Comparison of ENCODE assay signal across 8 cellular contexts in genomic region chr6:79630883-79631799, GRCh38. TPM values are rescaled to one million over a fixed set of nuclear protein-coding genes. Genes with fewer than 3 reads are reported as not detected.
DNase-seq lines count a peak whose midpoint lies in the region; ATAC-seq and TF ChIP-seq lines count a peak whose summit lies in the region.

TSS of gene SH3BGRL2 (plus strand) at chr6:79631329. CDS start at chr6:79631462, 133 bp downstream.

- no peak within 1 kb of the TSS for H3K27ac Mint-ChIP-seq in CD8-positive, alpha-beta memory T cell
- no peak within 1 kb of the TSS for H3K27ac Mint-ChIP-seq in IgD-negative memory B cell

- peak within 1 kb of the TSS; percentile 29 to 84 (median 78) for H3K4me3 Mint-ChIP-seq in CD8-positive, alpha-beta memory T cell
- H3K4me3 Mint-ChIP-seq in IgD-negative memory B cell = peak within 1 kb of the TSS in 3 of 4 donors; percentile 78 to 89 (median 84)

- peak within 1 kb of the TSS; percentile 40 for H3K4me3 ChIP-seq in CD8-positive, alpha-beta memory T cell (ENCODE audit: low read length)
- H3K4me3 ChIP-seq in SJSA1 (peak within 1 kb of the TSS; percentile 58), breast epithelium (peak within 1 kb of the TSS; percentile 60 to 78 (median 75)), psoas muscle (peak within 1 kb of the TSS; percentile 88)

- no peaks in the 10 kb centered on the region for H3K36me3 Mint-ChIP-seq in CD8-positive, alpha-beta memory T cell
- no peaks in the 10 kb centered on the region for H3K36me3 Mint-ChIP-seq in IgD-negative memory B cell

- peaks cover 37 to 68% of the 10 kb centered on the region in 2 donors for H3K27me3 Mint-ChIP-seq in CD8-positive, alpha-beta memory T cell
- peaks cover 25% of the 10 kb centered on the region for H3K27me3 Mint-ChIP-seq in IgD-negative memory B cell

- H3K27ac ChIP-seq in CD8-positive, alpha-beta memory T cell (ENCODE audit: low read depth, low read length) = no peak within 1 kb of the TSS
- no peak within 1 kb of the TSS for H3K27ac ChIP-seq in SJSA1
- H3K27ac ChIP-seq in breast epithelium = peak within 1 kb of the TSS; percentile 73 to 88
- H3K27ac ChIP-seq in psoas muscle = peak within 1 kb of the TSS; percentile 43

- no peak for TF ChIP-seq POLR2A in breast epithelium (IDR thresholded peaks at IDR 0.05)

- H3K4me1 ChIP-seq in CD8-positive, alpha-beta memory T cell (ENCODE audit: insufficient read depth, low read length) = peaks cover 8% of the 10 kb centered on the region
- H3K4me1 ChIP-seq in SJSA1 (replicated peaks) (peaks cover 12% of the 10 kb centered on the region), breast epithelium (no peaks in the 10 kb centered on the region), psoas muscle (no peaks in the 10 kb centered on the region)

- peaks cover 23% of the 10 kb centered on the region for H3K27me3 ChIP-seq in CD8-positive, alpha-beta memory T cell (ENCODE audit: insufficient read depth, low read length, poor library complexity, severe bottlenecking)
- peaks cover 27% of the 10 kb centered on the region for H3K27me3 ChIP-seq in SJSA1 (replicated peaks)
- no peaks in the 10 kb centered on the region for H3K27me3 ChIP-seq in breast epithelium
- H3K27me3 ChIP-seq in psoas muscle (ENCODE audit: insufficient read depth in 3 of 3, low read length in 2 of 3) = no peaks in the 10 kb centered on the region

- TF ChIP-seq CTCF in breast epithelium (IDR thresholded peaks at IDR 0.05) (no peak), psoas muscle (IDR thresholded peaks at IDR 0.05) (no peak)

- CTCF ChIA-PET in CD8-positive, alpha-beta memory T cell (lab: Charles Lee) = no interaction called here

- H3K9me3 ChIP-seq in CD8-positive, alpha-beta memory T cell (ENCODE audit: low read length) = no peaks in the 10 kb centered on the region
- H3K9me3 ChIP-seq in SJSA1 (replicated peaks) = no peaks in the 10 kb centered on the region; the same call in 1 of the 2 replicates
- H3K9me3 ChIP-seq in breast epithelium = no peaks in the 10 kb centered on the region
- peaks cover 3% of the 10 kb centered on the region for H3K9me3 ChIP-seq in psoas muscle

- H3K4me1 Mint-ChIP-seq in CD8-positive, alpha-beta memory T cell = peaks cover 7 to 13% (median 11%) of the 10 kb centered on the region in 3 donors
- H3K4me1 Mint-ChIP-seq in IgD-negative memory B cell = peaks cover 4 to 11% (median 6%) of the 10 kb centered on the region in 3 donors

- DNase-seq in CD8-positive, alpha-beta memory T cell = peak in 1 of 5 donors; percentile 8
- DNase-seq in SJSA1 (ENCODE audit: low read depth in 1 of 2, low spot score in 2 of 2) = peak; percentile 64 to 71
- peak; percentile 35 to 70 for DNase-seq in breast epithelium (ENCODE audit: low spot score in 2 of 2)
- peak; percentile 57 for DNase-seq in iPS DF 19.7 (ENCODE audit: low read depth, low spot score)
- DNase-seq in psoas muscle = peak; percentile 73 to 82
- DNase-seq in stimulated activated naive CD4-positive, alpha-beta T cell treated with Interleukin-2 at 50 U/mL for 16 hours (lab: John Stamatoyannopoulos, UW) = no peak

- ATAC-seq in GM21360 (IDR thresholded peaks at IDR 0.05; ENCODE audit: unreplicated experiment) (peak; percentile 64), psoas muscle (peak; percentile 81 to 98 (median 90))

- no peaks in the 10 kb centered on the region for H3K9me3 Mint-ChIP-seq in CD8-positive, alpha-beta memory T cell
- H3K9me3 Mint-ChIP-seq in IgD-negative memory B cell = no peaks in the 10 kb centered on the region

- intact Hi-C loops in breast epithelium (cut with DNase I; ENCODE audit: low total_unique reads) = no loop called here
- intact Hi-C loops in psoas muscle (cut with DNase I) = no loop called here

- POLR2A ChIA-PET in CD8-positive, alpha-beta memory T cell (lab: Charles Lee) = no interaction called here

- no peaks in the 10 kb centered on the region for H3K36me3 ChIP-seq in CD8-positive, alpha-beta memory T cell (ENCODE audit: insufficient read depth, low read length)
- no peaks in the 10 kb centered on the region for H3K36me3 ChIP-seq in SJSA1
- H3K36me3 ChIP-seq in breast epithelium = no peaks in the 10 kb centered on the region
- no peaks in the 10 kb centered on the region for H3K36me3 ChIP-seq in psoas muscle (ENCODE audit: insufficient read depth in 1 of 2, low read depth in 1 of 2)

- 1 to 2% (median 1%) methylated on average over 65 to 76 of the region's 77 CpGs for WGBS in psoas muscle, 3 donors

RNA-seq across cellular contexts. Expression of gene SH3BGRL2, which starts in this region (rescaled TPM):
- total RNA-seq in CD8-positive, alpha-beta memory T cell = under 1 TPM; 0.64 to 0.81 TPM
- polyA plus RNA-seq in CD8-positive, alpha-beta memory T cell = 0.95 TPM
- polyA plus RNA-seq in IgD-negative memory B cell (0.46 TPM), psoas muscle (1 to 10 TPM; 4.2 to 5.5 (median 4.5) TPM)
- 4.7 and 6.8 TPM in 2 replicates for total RNA-seq in SJSA1 (2014; rRNA removed; shearing (Covaris generic))
- total RNA-seq in breast epithelium (10 to 100 TPM; 31.8 to 54.4 (median 50.9) TPM), psoas muscle (1 to 10 TPM; 3.5 to 9.7 (median 4.2) TPM)

Comparison
In these comparisons a context has a peak if more than half of its experiments do, and no peak if none do; other contexts are left out.
1. H3K27ac ChIP-seq: peak in breast epithelium (2 of 2) and psoas muscle (single experiment); none in CD8-positive, alpha-beta memory T cell (single experiment) and SJSA1 (single experiment).
2. Peak in every context shown above with its lines, with median percentiles within 50 percentile points of each other: H3K4me3 ChIP-seq.